In genomic region chr5:123367739-123368138, GRCh38 we compare ENCODE assay signal across 11 cellular contexts. TPM values are rescaled to one million over a fixed set of nuclear protein-coding genes. Genes with fewer than 3 reads are reported as not detected.
DNase-seq lines count a peak whose midpoint lies in the region; ATAC-seq and TF ChIP-seq lines count a peak whose summit lies in the region.
"Had no signal": no experiment of that assay in that cellular context is flagged by ENCODE, and none has a peak within 500 bp of the region (broad histone marks: within the 10 kb centered on the region; RNA-seq: fewer than 3 reads in every experiment).

No MANE protein-coding gene starts in this region.

- DNase-seq in Calu3 (no peak), Kasumi-1 (lab: John Stamatoyannopoulos, UW) (peak; percentile 41 to 51), astrocyte of the hippocampus (ENCODE audit: low read depth, low spot score) (peak; percentile 11), lung microvascular endothelial cell (ENCODE audit: low read depth in 2 of 2) (peak; percentile 13 to 30), amygdala (lab: John Stamatoyannopoulos, UW) (no peak), NCI-H2029 (lab: John Stamatoyannopoulos, UW) (no peak), HUDEP-2 (lab: John Stamatoyannopoulos, UW; ENCODE audit: unreplicated experiment in 76 of 76) (no peak)

- peaks cover 15% of the 10 kb centered on the region for H3K36me3 Mint-ChIP-seq in Calu3 (ENCODE audit: insufficient read depth, unreplicated experiment)

- BruUV-seq in Calu3 (replicated peaks; lab: Mats Ljungman, UMichigan) = no TSS peak

- CTCF ChIA-PET in Calu3 (lab: Charles Lee) = interaction anchor here (1.0 to 1.1 kb wide), 4 partner anchors 471 to 1172 kb away, joined by 3 to 6 read pairs (median 4); no protein-coding TSS in a partner anchor

- H3K9me3 Mint-ChIP-seq in Calu3 (ENCODE audit: low read depth, unreplicated experiment) = no peaks in the 10 kb centered on the region
- H3K9me3 Mint-ChIP-seq: dendritic cell treated with granulocyte-macrophage colony-stimulating factor and Interleukin-4, amounts not matched to agents 40 ng/mL and 50 ng/mL, for 4 days; stimulated activated naive CD8-positive, alpha-beta T cell treated with anti-CD3 and anti-CD28 coated beads, Interleukin-15, Interleukin-2, amounts not matched to agents 100 ng/mL and 50 ng/mL, for 24 hours had no signal

- no peaks in the 10 kb centered on the region for H3K4me1 Mint-ChIP-seq in Calu3 (ENCODE audit: low read depth, unreplicated experiment)

- intact Hi-C loops in Calu3 (cut with micrococcal nuclease; ENCODE audit: unreplicated experiment) = loop anchor here (1.0 to 5.0 kb wide), 4 partner anchors 245 to 867 kb away; no protein-coding TSS in a partner anchor

- H3K27me3 Mint-ChIP-seq in Calu3 (ENCODE audit: unreplicated experiment) = no peaks in the 10 kb centered on the region
- H3K27me3 Mint-ChIP-seq: dendritic cell treated with granulocyte-macrophage colony-stimulating factor and Interleukin-4, amounts not matched to agents 40 ng/mL and 50 ng/mL, for 4 days; stimulated activated naive CD8-positive, alpha-beta T cell treated with anti-CD3 and anti-CD28 coated beads, Interleukin-15, Interleukin-2, amounts not matched to agents 100 ng/mL and 50 ng/mL, for 24 hours had no signal

- no peak for ATAC-seq in GM19395 (IDR thresholded peaks at IDR 0.05; ENCODE audit: unreplicated experiment)
- ATAC-seq: activated CD4-positive, CD25-positive, alpha-beta regulatory T cell treated with anti-CD3 and anti-CD28 coated beads, Interleukin-2, amount 50 U/mL, for 24 hours had no signal

- peak; percentile 30 for TF ChIP-seq CTCF in Calu3 (IDR thresholded peaks at IDR 0.05; ENCODE audit: unreplicated experiment)

- H3K27ac Mint-ChIP-seq in Calu3 (ENCODE audit: unreplicated experiment) = no peak overlapping the region
- H3K27ac Mint-ChIP-seq: dendritic cell treated with granulocyte-macrophage colony-stimulating factor and Interleukin-4, amounts not matched to agents 40 ng/mL and 50 ng/mL, for 4 days; stimulated activated naive CD8-positive, alpha-beta T cell treated with anti-CD3 and anti-CD28 coated beads, Interleukin-15, Interleukin-2, amounts not matched to agents 100 ng/mL and 50 ng/mL, for 24 hours had no signal

- no peak overlapping the region for H3K4me3 Mint-ChIP-seq in Calu3 (ENCODE audit: low read depth, unreplicated experiment)
- H3K4me3 Mint-ChIP-seq: dendritic cell treated with granulocyte-macrophage colony-stimulating factor and Interleukin-4, amounts not matched to agents 40 ng/mL and 50 ng/mL, for 4 days; stimulated activated naive CD8-positive, alpha-beta T cell treated with anti-CD3 and anti-CD28 coated beads, Interleukin-15, Interleukin-2, amounts not matched to agents 100 ng/mL and 50 ng/mL, for 24 hours had no signal

RNA-seq across cellular contexts. Expression of gene CEP120, which starts 55.5 kb away (rescaled TPM):
- total RNA-seq in Calu3 (2022) (25.0 and 27.1 TPM in 2 replicates), lung microvascular endothelial cell (9.2 and 14.5 TPM in 2 replicates)

Comparison
In these comparisons a context has a peak if more than half of its experiments do, and no peak if none do; other contexts are left out.
1. DNase-seq: peak in Kasumi-1 (2 of 2), astrocyte of the hippocampus (single experiment) and lung microvascular endothelial cell (2 of 2); none in Calu3 (single experiment), amygdala (0 of 56), NCI-H2029 (single experiment) and HUDEP-2 (0 of 76).